20 cellular contexts compared by ENCODE assay signal in the genomic region with DNA sequence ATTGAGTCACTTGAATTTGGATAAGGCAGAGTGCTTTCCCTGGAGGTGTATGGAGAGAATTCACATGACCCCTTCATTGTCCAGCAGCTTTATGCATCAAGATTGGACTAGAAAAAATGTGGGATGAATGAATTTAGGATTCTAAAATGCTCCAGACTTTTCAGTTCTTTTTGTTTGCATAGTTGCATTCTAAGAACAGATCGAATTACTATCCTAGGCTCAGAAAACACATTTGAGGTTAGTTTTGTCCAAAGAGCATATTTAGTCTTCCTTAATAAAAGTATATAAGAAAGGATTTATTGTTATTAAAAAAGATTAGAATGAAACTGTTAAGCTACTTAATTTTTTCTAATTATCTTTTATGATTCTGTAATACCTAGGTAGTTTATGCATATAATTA.
DNase-seq lines count a peak whose midpoint lies in the region; FAIRE-seq and TF ChIP-seq lines count a peak whose summit lies in the region.
"Had no signal": no experiment of that assay in that cellular context is flagged by ENCODE, and none has a peak within 500 bp of the region (broad histone marks: within the 10 kb centered on the region; RNA-seq: fewer than 3 reads in every experiment).

No MANE protein-coding gene starts in this region.

- no peak for TF ChIP-seq CTCF in fibroblast of villous mesenchyme (IDR thresholded peaks at IDR 0.05; ENCODE audit: insufficient read depth, low read depth, low read length)

- no peak overlapping the region for H3K4me3 ChIP-seq in fibroblast of villous mesenchyme (ENCODE audit: low read depth, low read length)
- H3K4me3 ChIP-seq in mesenchymal stem cell (ENCODE audit: insufficient read depth in 1 of 2, low read depth in 1 of 2, low read length in 2 of 2) = no peak overlapping the region
- H3K4me3 ChIP-seq: A549, HAP-1 had no signal

- H3K27ac Mint-ChIP-seq in T-helper 2 cell treated with Interferon-gamma antibody and Interleukin-4, amounts not matched to agents 5 μg/mL and 100 μg/mL, for 36 hours = no peak overlapping the region
- H3K27ac Mint-ChIP-seq: CD4-positive, alpha-beta memory T cell; HFFc6 had no signal

- H3K79me1 ChIP-seq in mesenchymal stem cell (replicated peaks; ENCODE audit: low read length, poor library complexity, severe bottlenecking) = peaks cover 9% of the 10 kb centered on the region

- no CpG with 5 or more reads among the region's 1 CpG for WGBS in mesenchymal stem cell

- no peak overlapping the region for H3K4me3 Mint-ChIP-seq in T-helper 2 cell treated with Interferon-gamma antibody and Interleukin-4, amounts not matched to agents 5 μg/mL and 100 μg/mL, for 36 hours
- H3K4me3 Mint-ChIP-seq: CD4-positive, alpha-beta memory T cell; HFFc6 had no signal

- no peak overlapping the region for H3K4ac ChIP-seq in mesenchymal stem cell (ENCODE audit: low read depth in 1 of 2, low read length in 2 of 2)

- no peaks in the 10 kb centered on the region for H3K9me3 Mint-ChIP-seq in T-helper 2 cell treated with Interferon-gamma antibody and Interleukin-4, amounts not matched to agents 5 μg/mL and 100 μg/mL, for 36 hours

- FAIRE-seq in colon (lab: Jason Lieb, UNC) = peak; percentile 61
- FAIRE-seq: A549, D721Med, GM12892, H1 had no signal

- H4K8ac ChIP-seq in mesenchymal stem cell (ENCODE audit: low read length) = no peak overlapping the region

- no peak overlapping the region for H3K4me2 ChIP-seq in mesenchymal stem cell (ENCODE audit: low read length, poor library complexity, severe bottlenecking)
- H3K4me2 ChIP-seq: A549 had no signal

- no peaks in the 10 kb centered on the region for H3K36me3 Mint-ChIP-seq in T-helper 2 cell treated with Interferon-gamma antibody and Interleukin-4, amounts not matched to agents 5 μg/mL and 100 μg/mL, for 36 hours (ENCODE audit: low read depth)
- H3K36me3 Mint-ChIP-seq: CD4-positive, alpha-beta memory T cell had no signal

- no peak overlapping the region for H2BK120ac ChIP-seq in mesenchymal stem cell (ENCODE audit: low read depth, low read length)

- peaks cover 2% of the 10 kb centered on the region for H3K4me1 Mint-ChIP-seq in T-helper 2 cell treated with Interferon-gamma antibody and Interleukin-4, amounts not matched to agents 5 μg/mL and 100 μg/mL, for 36 hours (ENCODE audit: low read depth)

- H3K14ac ChIP-seq in mesenchymal stem cell (ENCODE audit: low read length in 2 of 2) = no peak overlapping the region

- no peak overlapping the region for H2BK15ac ChIP-seq in mesenchymal stem cell (ENCODE audit: low read depth, poor library complexity, severe bottlenecking)

- no peak overlapping the region for H3K9ac ChIP-seq in mesenchymal stem cell (ENCODE audit: low read length)

- H3K27ac ChIP-seq in mesenchymal stem cell (ENCODE audit: low read length, poor library complexity, severe bottlenecking) = no peak overlapping the region
- H3K27ac ChIP-seq: A549 had no signal

- H3K27me3 ChIP-seq in mesenchymal stem cell (ENCODE audit: control insufficient read depth in 1 of 2, insufficient read depth in 1 of 2, low read length in 2 of 2) = no peaks in the 10 kb centered on the region
- H3K27me3 ChIP-seq: BE2C had no signal

- peaks cover 2% of the 10 kb centered on the region for H3K4me1 ChIP-seq in mesenchymal stem cell (ENCODE audit: control insufficient read depth, insufficient read depth, low read depth, low read length)
- H3K4me1 ChIP-seq: A549, BE2C, HAP-1 had no signal

- no peaks in the 10 kb centered on the region for H3K27me3 Mint-ChIP-seq in T-helper 2 cell treated with Interferon-gamma antibody and Interleukin-4, amounts not matched to agents 5 μg/mL and 100 μg/mL, for 36 hours (ENCODE audit: low read depth)

- H2AK5ac ChIP-seq in mesenchymal stem cell (ENCODE audit: low read length, severe bottlenecking) = no peak overlapping the region

- no peak overlapping the region for H2BK12ac ChIP-seq in mesenchymal stem cell (ENCODE audit: low read length in 2 of 2)

- H3K23ac ChIP-seq in mesenchymal stem cell (ENCODE audit: low read length in 2 of 2) = no peak overlapping the region

- H3K9me3 ChIP-seq in mesenchymal stem cell (ENCODE audit: control insufficient read depth, low read length) = no peaks in the 10 kb centered on the region
- H3K9me3 ChIP-seq: A549, BE2C, HAP-1 had no signal

- no peak overlapping the region for H2BK5ac ChIP-seq in mesenchymal stem cell (ENCODE audit: low read depth, low read length, poor library complexity, severe bottlenecking)

- H3K18ac ChIP-seq in mesenchymal stem cell (ENCODE audit: low read depth in 1 of 2, low read length in 2 of 2) = no peak overlapping the region

- H3K36me3 ChIP-seq in mesenchymal stem cell (ENCODE audit: control insufficient read depth in 1 of 2, insufficient read depth in 2 of 2, low read depth in 1 of 2, low read length in 2 of 2) = no peaks in the 10 kb centered on the region
- H3K36me3 ChIP-seq: BE2C, HAP-1 had no signal

- H4K91ac ChIP-seq in mesenchymal stem cell (ENCODE audit: low read length) = no peak overlapping the region

- peak; percentile 34 for DNase-seq in LHCN-M2 (ENCODE audit: low read depth)
- DNase-seq in fibroblast of villous mesenchyme (ENCODE audit: low read depth) = peak; percentile 6
- no peak for DNase-seq in T-helper 2 cell treated with Interferon-gamma antibody and Interleukin-4, amounts not matched to agents 5 μg/mL and 100 μg/mL, for 36 hours (ENCODE audit: low spot score)
- no peak for DNase-seq in COLO829 (ENCODE audit: low spot score)
- no peak for DNase-seq in mesenchymal stem cell
- no peak for DNase-seq in stimulated activated CD4-positive, alpha-beta T cell treated with anti-CD3 and anti-CD28 coated beads, Interleukin-2, amount 100 ng/mL, for 48 hours
- DNase-seq: BE2C; CD4-positive, alpha-beta memory T cell; COR-L47; DMS153; DMS79 treated with DMSO at 0.1 percent for 48 hours; EL; GDM1; HFFc6 had no signal

- no peak overlapping the region for H2AFZ ChIP-seq in mesenchymal stem cell (ENCODE audit: low read depth, low read length)

Comparison
In these comparisons a context has a peak if more than half of its experiments do, and no peak if none do; other contexts are left out.
1. DNase-seq: peak in LHCN-M2 (single experiment) and fibroblast of villous mesenchyme (single experiment); none in T-helper 2 cell treated with Interferon-gamma antibody and Interleukin-4, amounts not matched to agents 5 μg/mL and 100 μg/mL, for 36 hours (single experiment), COLO829 (single experiment), mesenchymal stem cell (single experiment) and stimulated activated CD4-positive, alpha-beta T cell treated with anti-CD3 and anti-CD28 coated beads, Interleukin-2, amount 100 ng/mL, for 48 hours (0 of 2).